In the genomic region with DNA sequence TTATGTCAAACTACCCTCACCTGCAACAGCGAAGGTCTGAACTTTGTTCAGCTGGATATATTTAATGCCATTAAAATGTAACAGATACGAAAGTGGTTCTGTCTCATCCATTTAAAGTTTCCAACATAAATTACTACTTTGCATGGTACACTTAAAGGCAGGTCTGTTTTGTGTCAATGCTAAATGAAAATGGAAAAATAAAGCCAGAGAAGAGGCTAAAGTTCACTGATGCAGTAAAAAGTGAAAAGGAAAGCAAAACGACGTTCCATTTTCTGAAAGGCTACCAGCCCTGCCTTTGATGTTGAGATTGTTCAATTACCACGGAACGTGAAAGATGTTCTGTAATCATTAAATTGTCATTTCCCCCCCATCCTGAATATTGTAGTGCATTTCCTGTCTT, we compare ENCODE assay signal across 1 cellular context.
TF ChIP-seq lines count a peak whose summit lies in the region.

No MANE protein-coding gene starts in this region.

TF ChIP-seq in A549, 52 proteins besides CTCF, POLR2A, EP300 and RAD21 (continued from another document):
- TF ChIP-seq HMGXB4 (CRISPR knock-in tag; IDR thresholded peaks at IDR 0.05; ENCODE audit: borderline replicate concordance): no peak
- TF ChIP-seq, protein P1, sequence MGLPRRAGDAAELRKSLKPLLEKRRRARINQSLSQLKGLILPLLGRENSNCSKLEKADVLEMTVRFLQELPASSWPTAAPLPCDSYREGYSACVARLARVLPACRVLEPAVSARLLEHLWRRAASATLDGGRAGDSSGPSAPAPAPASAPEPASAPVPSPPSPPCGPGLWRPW (IDR thresholded peaks at IDR 0.05): no peak
- TF ChIP-seq BHLHE40 (IDR thresholded peaks at IDR 0.05; ENCODE audit: low read depth, low read length): no peak
- TF ChIP-seq HDAC2 (IDR thresholded peaks at IDR 0.05): no peak
- no peak for TF ChIP-seq CHD4 (IDR thresholded peaks at IDR 0.05; ENCODE audit: borderline replicate concordance)
- TF ChIP-seq SREBF2 (IDR thresholded peaks at IDR 0.05): no peak
- no peak for TF ChIP-seq ESRRA (IDR thresholded peaks at IDR 0.05; ENCODE audit: borderline replicate concordance, low read length)
- TF ChIP-seq CEBPB (IDR thresholded peaks at IDR 0.05): no peak
- TF ChIP-seq NR3C1 (IDR thresholded peaks at IDR 0.05): no peak
- TF ChIP-seq EHMT2 (IDR thresholded peaks at IDR 0.05; ENCODE audit: low read depth): no peak
